14 cellular contexts compared by ENCODE assay signal in the genomic region with DNA sequence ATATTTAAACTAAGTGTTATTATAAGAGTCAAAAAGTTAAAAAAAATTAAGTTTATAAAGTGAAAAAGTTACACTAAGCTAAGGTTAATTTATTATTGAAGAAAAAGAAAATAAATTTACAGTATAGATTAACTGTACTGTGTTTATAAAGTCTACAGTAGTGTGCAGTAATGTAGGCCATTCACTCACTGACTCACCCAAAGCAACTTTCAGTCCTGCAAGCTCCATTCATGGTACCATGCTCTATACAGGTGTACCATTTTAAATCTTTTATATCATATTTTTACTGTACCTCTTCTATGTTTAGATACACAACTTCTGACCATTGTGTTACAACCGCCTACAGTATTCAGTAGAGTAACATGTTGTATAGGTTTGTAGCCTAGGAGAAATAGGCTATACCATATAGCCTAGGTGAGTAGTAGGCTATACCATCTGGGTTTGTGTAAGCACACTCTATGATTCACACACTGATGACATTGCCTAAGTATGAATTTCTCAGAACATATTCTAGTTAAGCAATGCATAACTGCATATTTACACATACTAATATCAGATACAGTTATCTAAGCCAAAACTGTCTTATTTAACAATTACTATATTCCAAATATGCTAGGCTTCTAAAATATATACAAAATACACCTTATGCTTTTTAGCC.
DNase-seq lines count a peak whose midpoint lies in the region; FAIRE-seq and TF ChIP-seq lines count a peak whose summit lies in the region.
"Had no signal": no experiment of that assay in that cellular context is flagged by ENCODE, and none has a peak within 500 bp of the region (broad histone marks: within the 10 kb centered on the region; RNA-seq: fewer than 3 reads in every experiment).

No MANE protein-coding gene starts in this region.

- no peak overlapping the region for H3K27ac Mint-ChIP-seq in activated T-helper 2 cell treated with anti-CD3 and anti-CD28 coated beads, Interferon-gamma antibody, Interleukin-2, Interleukin-4, amounts not matched to agents 10 μg/mL and 5 μg/mL and 100 μg/mL, durations not matched to agents 14 hours and 24 hours and 36 hours
- H3K27ac Mint-ChIP-seq: activated naive CD4-positive, alpha-beta T cell treated with anti-CD3 and anti-CD28 coated beads, Interleukin-2, amount 50 U/mL, for 24 hours had no signal

- no peaks in the 10 kb centered on the region for H3K9me3 Mint-ChIP-seq in activated T-helper 2 cell treated with anti-CD3 and anti-CD28 coated beads, Interferon-gamma antibody, Interleukin-2, Interleukin-4, amounts not matched to agents 10 μg/mL and 5 μg/mL and 100 μg/mL, durations not matched to agents 14 hours and 24 hours and 36 hours
- H3K9me3 Mint-ChIP-seq: activated CD4-positive, alpha-beta T cell treated with anti-CD3 and anti-CD28 coated beads, Interleukin-2, amount 10 ng/mL, durations not matched to agents 24 days and 14 days; activated naive CD4-positive, alpha-beta T cell treated with anti-CD3 and anti-CD28 coated beads, Interleukin-2, amount 50 U/mL, for 24 hours had no signal

- peaks cover 65% of the 10 kb centered on the region for H3K4me1 Mint-ChIP-seq in activated T-helper 2 cell treated with anti-CD3 and anti-CD28 coated beads, Interferon-gamma antibody, Interleukin-2, Interleukin-4, amounts not matched to agents 10 μg/mL and 5 μg/mL and 100 μg/mL, durations not matched to agents 14 hours and 24 hours and 36 hours (ENCODE audit: low read depth)

- POLR2A ChIA-PET in HEK293 (lab: Yijun Ruan, JAX): no interaction called here

- H3K9me3 ChIP-seq in HEK293 (ENCODE audit: control insufficient read depth, insufficient read depth, low read depth, low read length): no peaks in the 10 kb centered on the region

- H3K4me1 ChIP-seq in HEK293 (ENCODE audit: control insufficient read depth, insufficient read depth, low read length): no peaks in the 10 kb centered on the region

- peaks cover 0 to 2% of the 10 kb centered on the region in 2 experiments; a peak in 2 of 3 replicates for H3K36me3 ChIP-seq in HEK293 (ENCODE audit: control insufficient read depth in 2 of 2, insufficient read depth in 1 of 2, low read length in 2 of 2)

- intact Hi-C loops in activated T-helper 2 cell treated with anti-CD3 and anti-CD28 coated beads, Interferon-gamma antibody, Interleukin-2, Interleukin-4, amounts not matched to agents 10 μg/mL and 5 μg/mL and 100 μg/mL, durations not matched to agents 14 hours and 24 hours and 36 hours (cut with micrococcal nuclease): no loop called here

- no peak overlapping the region for H3K27ac ChIP-seq in HEK293 (ENCODE audit: extremely low read depth, low read depth, low read length)
- H3K27ac ChIP-seq: PC-9, SK-N-MC had no signal

- peak; percentile 69 to 70 for DNase-seq in AML-193 (lab: John Stamatoyannopoulos, UW)
- DNase-seq in activated T-helper 2 cell treated with anti-CD3 and anti-CD28 coated beads, Interferon-gamma antibody, Interleukin-2, Interleukin-4, amounts not matched to agents 10 μg/mL and 5 μg/mL and 100 μg/mL, durations not matched to agents 14 hours and 24 hours and 36 hours (ENCODE audit: low spot score): no peak
- DNase-seq in fibroblast of the aortic adventitia (ENCODE audit: low read depth): peak; percentile 35
- no peak for DNase-seq in GM12891 (ENCODE audit: insufficient read length, low spot score)
- no peak for DNase-seq in amniotic stem cell (lab: John Stamatoyannopoulos, UW)
- DNase-seq in ureter (ENCODE audit: low spot score): no peak
- DNase-seq: activated CD4-positive, alpha-beta T cell treated with anti-CD3 and anti-CD28 coated beads, Interleukin-2, amount 10 ng/mL, durations not matched to agents 24 days and 14 days; NCI-H69; PC-9; stimulated activated CD4-positive, alpha-beta T cell treated with anti-CD3 and anti-CD28 coated beads, Interleukin-2, amount 100 ng/mL, for 24 hours; T1000 had no signal

- FAIRE-seq in GM12891 (lab: Jason Lieb, UNC): no peak

- no peak for TF ChIP-seq POLR2A in GM12891 (IDR thresholded peaks at IDR 0.05; ENCODE audit: low read depth, low read length)

- CTCF ChIA-PET in HEK293 (lab: Yijun Ruan, JAX): no interaction called here

- peak overlapping the region; percentile 13 for H3K4me3 Mint-ChIP-seq in activated T-helper 2 cell treated with anti-CD3 and anti-CD28 coated beads, Interferon-gamma antibody, Interleukin-2, Interleukin-4, amounts not matched to agents 10 μg/mL and 5 μg/mL and 100 μg/mL, durations not matched to agents 14 hours and 24 hours and 36 hours (ENCODE audit: low read depth)
- H3K4me3 Mint-ChIP-seq: activated CD4-positive, alpha-beta T cell treated with anti-CD3 and anti-CD28 coated beads, Interleukin-2, amount 10 ng/mL, durations not matched to agents 24 days and 14 days; activated naive CD4-positive, alpha-beta T cell treated with anti-CD3 and anti-CD28 coated beads, Interleukin-2, amount 50 U/mL, for 24 hours had no signal

- no peaks in the 10 kb centered on the region for H3K27me3 Mint-ChIP-seq in activated T-helper 2 cell treated with anti-CD3 and anti-CD28 coated beads, Interferon-gamma antibody, Interleukin-2, Interleukin-4, amounts not matched to agents 10 μg/mL and 5 μg/mL and 100 μg/mL, durations not matched to agents 14 hours and 24 hours and 36 hours (ENCODE audit: low read depth)
- H3K27me3 Mint-ChIP-seq: activated CD4-positive, alpha-beta T cell treated with anti-CD3 and anti-CD28 coated beads, Interleukin-2, amount 10 ng/mL, durations not matched to agents 24 days and 14 days; activated naive CD4-positive, alpha-beta T cell treated with anti-CD3 and anti-CD28 coated beads, Interleukin-2, amount 50 U/mL, for 24 hours had no signal

- H3K4me3 ChIP-seq in HEK293 (ENCODE audit: low read depth, low read length): no peak overlapping the region
- no peak overlapping the region for H3K4me3 ChIP-seq in fibroblast of the aortic adventitia (ENCODE audit: low read depth, low read length)
- H3K4me3 ChIP-seq: PC-9, SK-N-MC had no signal

- TF ChIP-seq CTCF in HEK293 (tag by site-specific recombination; IDR thresholded peaks at IDR 0.05) (no peak), fibroblast of the aortic adventitia (IDR thresholded peaks at IDR 0.05; ENCODE audit: insufficient read depth, low read length) (no peak)

- H3K36me3 Mint-ChIP-seq in activated T-helper 2 cell treated with anti-CD3 and anti-CD28 coated beads, Interferon-gamma antibody, Interleukin-2, Interleukin-4, amounts not matched to agents 10 μg/mL and 5 μg/mL and 100 μg/mL, durations not matched to agents 14 hours and 24 hours and 36 hours (ENCODE audit: low read depth): peaks cover 79% of the 10 kb centered on the region

TF ChIP-seq in HEK293, 187 proteins besides CTCF, POLR2A, EP300 and RAD21:
- no peak for TF ChIP-seq ZNF48 (tag by site-specific recombination; IDR thresholded peaks at IDR 0.05)
- TF ChIP-seq, protein P1, sequence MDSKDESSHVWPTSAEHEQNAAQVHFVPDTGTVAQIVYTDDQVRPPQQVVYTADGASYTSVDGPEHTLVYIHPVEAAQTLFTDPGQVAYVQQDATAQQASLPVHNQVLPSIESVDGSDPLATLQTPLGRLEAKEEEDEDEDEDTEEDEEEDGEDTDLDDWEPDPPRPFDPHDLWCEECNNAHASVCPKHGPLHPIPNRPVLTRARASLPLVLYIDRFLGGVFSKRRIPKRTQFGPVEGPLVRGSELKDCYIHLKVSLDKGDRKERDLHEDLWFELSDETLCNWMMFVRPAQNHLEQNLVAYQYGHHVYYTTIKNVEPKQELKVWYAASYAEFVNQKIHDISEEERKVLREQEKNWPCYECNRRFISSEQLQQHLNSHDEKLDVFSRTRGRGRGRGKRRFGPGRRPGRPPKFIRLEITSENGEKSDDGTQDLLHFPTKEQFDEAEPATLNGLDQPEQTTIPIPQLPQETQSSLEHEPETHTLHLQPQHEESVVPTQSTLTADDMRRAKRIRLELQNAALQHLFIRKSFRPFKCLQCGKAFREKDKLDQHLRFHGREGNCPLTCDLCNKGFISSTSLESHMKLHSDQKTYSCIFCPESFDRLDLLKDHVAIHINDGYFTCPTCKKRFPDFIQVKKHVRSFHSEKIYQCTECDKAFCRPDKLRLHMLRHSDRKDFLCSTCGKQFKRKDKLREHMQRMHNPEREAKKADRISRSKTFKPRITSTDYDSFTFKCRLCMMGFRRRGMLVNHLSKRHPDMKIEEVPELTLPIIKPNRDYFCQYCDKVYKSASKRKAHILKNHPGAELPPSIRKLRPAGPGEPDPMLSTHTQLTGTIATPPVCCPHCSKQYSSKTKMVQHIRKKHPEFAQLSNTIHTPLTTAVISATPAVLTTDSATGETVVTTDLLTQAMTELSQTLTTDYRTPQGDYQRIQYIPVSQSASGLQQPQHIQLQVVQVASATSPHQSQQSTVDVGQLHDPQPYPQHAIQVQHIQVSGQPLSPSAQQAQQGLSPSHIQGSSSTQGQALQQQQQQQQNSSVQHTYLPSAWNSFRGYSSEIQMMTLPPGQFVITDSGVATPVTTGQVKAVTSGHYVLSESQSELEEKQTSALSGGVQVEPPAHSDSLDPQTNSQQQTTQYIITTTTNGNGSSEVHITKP (tag by site-specific recombination; IDR thresholded peaks at IDR 0.05): peak; percentile 42; the same call in 1 of the 2 replicates

TF ChIP-seq in GM12891, 5 proteins besides CTCF, POLR2A, EP300 and RAD21:
- TF ChIP-seq PAX5 (IDR thresholded peaks at IDR 0.05; ENCODE audit: insufficient read depth, low read length, severe bottlenecking) (no peak), TAF1 (IDR thresholded peaks at IDR 0.05; ENCODE audit: low read depth, low read length) (no peak), POU2F2 (IDR thresholded peaks at IDR 0.05; ENCODE audit: low read depth, low read length) (no peak), SPI1 (IDR thresholded peaks at IDR 0.05; ENCODE audit: low read depth, low read length) (no peak), POLR2AphosphoS5 (IDR thresholded peaks at IDR 0.05; ENCODE audit: low read depth, low read length) (no peak)
TF ChIP-seq in GM12891: peak in this region for 0.

Comparison
In these comparisons a context has a peak if more than half of its experiments do, and no peak if none do; other contexts are left out.
1. DNase-seq: peak in AML-193 (2 of 2) and fibroblast of the aortic adventitia (single experiment); none in activated T-helper 2 cell treated with anti-CD3 and anti-CD28 coated beads, Interferon-gamma antibody, Interleukin-2, Interleukin-4, amounts not matched to agents 10 μg/mL and 5 μg/mL and 100 μg/mL, durations not matched to agents 14 hours and 24 hours and 36 hours (single experiment), GM12891 (single experiment), amniotic stem cell (single experiment) and ureter (single experiment).